In the genomic region with DNA sequence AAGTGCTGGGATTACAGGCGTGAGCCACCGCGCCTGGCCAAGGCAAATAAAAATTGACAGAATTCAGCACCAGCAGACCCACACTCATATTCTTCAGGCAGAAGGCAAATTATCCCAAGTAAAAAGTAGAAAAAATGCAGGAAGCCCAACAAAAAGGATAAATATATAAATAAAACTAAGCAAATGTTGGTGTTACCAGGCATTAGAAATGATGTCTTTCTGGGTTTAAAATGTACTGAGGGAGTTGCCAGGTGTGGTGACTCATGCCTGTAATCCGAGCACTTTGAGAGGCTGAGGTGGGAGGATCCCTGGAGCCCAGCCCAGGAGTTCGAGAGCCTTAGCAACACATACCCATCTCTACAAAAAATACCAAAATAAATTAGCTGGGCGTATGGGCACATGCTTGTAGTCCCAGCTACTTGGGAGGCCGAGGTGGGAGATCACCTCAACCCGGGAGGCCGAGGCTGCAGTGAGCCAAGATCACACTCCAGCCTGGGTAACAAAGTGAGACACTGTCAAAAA, we compare ENCODE assay signal across 1 cellular context.
TF ChIP-seq lines count a peak whose summit lies in the region.

No MANE protein-coding gene starts in this region.

TF ChIP-seq in IMR-90, 13 proteins besides CTCF, POLR2A, EP300 and RAD21:
- TF ChIP-seq MAFK (IDR thresholded peaks at IDR 0.05; ENCODE audit: low read depth, low read length), result no peak
- TF ChIP-seq SMC3 (IDR thresholded peaks at IDR 0.05; ENCODE audit: low read depth, low read length), result no peak
- 0 out of 2 replicates have a peak, but pooled peaks have one; percentile 55 for TF ChIP-seq MXI1 (IDR thresholded peaks at IDR 0.05; ENCODE audit: borderline replicate concordance, low read depth, low read length)
- no peak for TF ChIP-seq RFX5 (IDR thresholded peaks at IDR 0.05; ENCODE audit: low read depth, low read length)
- TF ChIP-seq, protein P1, sequence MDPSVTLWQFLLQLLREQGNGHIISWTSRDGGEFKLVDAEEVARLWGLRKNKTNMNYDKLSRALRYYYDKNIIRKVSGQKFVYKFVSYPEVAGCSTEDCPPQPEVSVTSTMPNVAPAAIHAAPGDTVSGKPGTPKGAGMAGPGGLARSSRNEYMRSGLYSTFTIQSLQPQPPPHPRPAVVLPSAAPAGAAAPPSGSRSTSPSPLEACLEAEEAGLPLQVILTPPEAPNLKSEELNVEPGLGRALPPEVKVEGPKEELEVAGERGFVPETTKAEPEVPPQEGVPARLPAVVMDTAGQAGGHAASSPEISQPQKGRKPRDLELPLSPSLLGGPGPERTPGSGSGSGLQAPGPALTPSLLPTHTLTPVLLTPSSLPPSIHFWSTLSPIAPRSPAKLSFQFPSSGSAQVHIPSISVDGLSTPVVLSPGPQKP (IDR thresholded peaks at IDR 0.05; ENCODE audit: borderline replicate concordance, low read depth, low read length), result no peak
- TF ChIP-seq CHD1 (IDR thresholded peaks at IDR 0.05; ENCODE audit: low read depth, low read length), result no peak
- TF ChIP-seq FOS (IDR thresholded peaks at IDR 0.05; ENCODE audit: low read depth, low read length), result peak; percentile 81
- peak; percentile 54; the same call in 1 of the 2 replicates for TF ChIP-seq BHLHE40 (IDR thresholded peaks at IDR 0.05; ENCODE audit: low read depth, low read length)
- no peak for TF ChIP-seq CEBPB (IDR thresholded peaks at IDR 0.05; ENCODE audit: low read depth, low read length)
